10 cellular contexts compared by ENCODE assay signal in genomic region chr9:134551657-134552348, GRCh38.
A peak's percentile ranks its signal among the peaks of the same experiment; 100 is the strongest.
DNase-seq lines count a peak whose midpoint lies in the region; ATAC-seq and TF ChIP-seq lines count a peak whose summit lies in the region.
"Had no signal": no experiment of that assay in that cellular context is flagged by ENCODE, and none has a peak within 500 bp of the region (broad histone marks: within the 10 kb centered on the region; RNA-seq: fewer than 3 reads in every experiment).

No MANE protein-coding gene starts in this region.

- H2AK5ac ChIP-seq in IMR-90 (ENCODE audit: low read depth, low read length), result peak overlapping the region; percentile 88

- H3K56ac ChIP-seq in IMR-90 (ENCODE audit: extremely low read depth, insufficient read depth, low read length), result peak overlapping the region; percentile 51

- H2BK120ac ChIP-seq in IMR-90 (ENCODE audit: low read depth, low read length), result peak overlapping the region; percentile 97

- H4K91ac ChIP-seq in IMR-90 (ENCODE audit: insufficient read depth, low read depth, low read length), result peak overlapping the region; percentile 93

- WGBS in IMR-90 (ENCODE audit: extremely low coverage in 2 of 2, insufficient read length in 1 of 2), 2 experiments, result 18% methylated on average over 3 of the region's 24 CpGs; no CpG with 5 or more reads in 1 of the 2 experiments
- WGBS in body of pancreas, 2 donors, result 41 to 50% methylated on average over 19 to 24 of the region's 24 CpGs
- WGBS in right lobe of liver (ENCODE audit: insufficient coverage, low coverage, low lambda C conversion rate, missing lambda C conversion rate), result 31% methylated on average over 21 of the region's 24 CpGs

- no peaks in the 10 kb centered on the region for H3K79me1 ChIP-seq in IMR-90 (ENCODE audit: low read depth in 1 of 2, low read length in 2 of 2)

- peak; percentile 94 for DNase-seq in A673 (ENCODE audit: low spot score)
- DNase-seq in IMR-90, result peak; percentile 82
- DNase-seq in body of pancreas, result peak in 2 of 4 donors; percentile 19 to 31
- peak in 1 of 3 donors; percentile 56 for DNase-seq in right lobe of liver
- DNase-seq in central memory CD4-positive, alpha-beta T cell, result no peak
- no peak for DNase-seq in NCI-H2081 (lab: John Stamatoyannopoulos, UW)
- no peak for DNase-seq in NCI-H446 treated with DMSO at 0.1 percent for 48 hours (lab: John Stamatoyannopoulos, UW)
- no peak for DNase-seq in activated CD4-positive, CD25-positive, alpha-beta regulatory T cell (lab: John Stamatoyannopoulos, UW)
- DNase-seq: activated B cell treated with CpG ODN at 0.5 μM for 24 hours had no signal

- in situ Hi-C loops in IMR-90 (cut with MboI; ENCODE audit: low sequenced_read_pairs), result no loop called here

- H2BK5ac ChIP-seq in IMR-90 (ENCODE audit: low read depth, low read length, poor library complexity, severe bottlenecking), result peak overlapping the region; percentile 43

- H3K27me3 ChIP-seq in A673 (replicated peaks; ENCODE audit: insufficient read depth, low read depth, low read length, poor library complexity), result no peaks in the 10 kb centered on the region
- H3K27me3 ChIP-seq in IMR-90 (ENCODE audit: control insufficient read depth, insufficient read depth, low read length), result no peaks in the 10 kb centered on the region
- no peaks in the 10 kb centered on the region for H3K27me3 ChIP-seq in body of pancreas
- H3K27me3 ChIP-seq in right lobe of liver, result no peaks in the 10 kb centered on the region

- H4K20me1 ChIP-seq in IMR-90 (ENCODE audit: insufficient read depth, low read length), result no peaks in the 10 kb centered on the region; the same call in 1 of the 2 replicates

- peak overlapping the region; percentile 83; the same call in 2 of the 3 replicates for H2BK15ac ChIP-seq in IMR-90 (ENCODE audit: low read depth, low read length)

- peaks cover 11% of the 10 kb centered on the region; the same call in 1 of the 2 replicates for H3K9me1 ChIP-seq in IMR-90 (ENCODE audit: insufficient read depth, low read length)

- H3K4me2 ChIP-seq in IMR-90 (ENCODE audit: low read depth, low read length), result peak overlapping the region; percentile 55

- peak overlapping the region; percentile 34 for H4K5ac ChIP-seq in IMR-90 (ENCODE audit: low read depth, low read length)

- peak overlapping the region; percentile 93 for H3K4ac ChIP-seq in IMR-90 (ENCODE audit: low read depth, low read length)

- H4K8ac ChIP-seq in IMR-90 (ENCODE audit: low read depth in 2 of 2, low read length in 2 of 2), result peak overlapping the region; percentile 46 to 96

- H3K4me1 ChIP-seq in A673 (ENCODE audit: insufficient read depth, low read length, poor library complexity, severe bottlenecking) (peaks cover 38% of the 10 kb centered on the region), IMR-90 (ENCODE audit: control insufficient read depth, insufficient read depth, low read length) (peaks cover 32% of the 10 kb centered on the region), body of pancreas (no peaks in the 10 kb centered on the region), right lobe of liver (no peaks in the 10 kb centered on the region)

- H3K4me3 ChIP-seq in A673 (ENCODE audit: low read depth, low read length, poor library complexity, severe bottlenecking) (no peak overlapping the region), IMR-90 (ENCODE audit: insufficient read depth, low read depth, low read length) (no peak overlapping the region), body of pancreas (no peak overlapping the region), right lobe of liver (no peak overlapping the region)

- dilution Hi-C loops in IMR-90 (cut with HindIII; ENCODE audit: low sequenced_read_pairs, unreplicated experiment), result no loop called here

- H3K27ac ChIP-seq in A673 (ENCODE audit: low read depth, low read length, poor library complexity, severe bottlenecking) (peak overlapping the region; percentile 78), IMR-90 (ENCODE audit: insufficient read depth, low read length) (peak overlapping the region; percentile 2), body of pancreas (no peak overlapping the region), right lobe of liver (no peak overlapping the region)
- H3K27ac ChIP-seq: C4-2B had no signal

- H3K18ac ChIP-seq in IMR-90 (ENCODE audit: low read depth, low read length), result peak overlapping the region; percentile 82

- H2AK9ac ChIP-seq in IMR-90 (replicated peaks; ENCODE audit: low read depth, low read length, poor library complexity), result peak overlapping the region; percentile 89

- TF ChIP-seq POLR2A in IMR-90 (IDR thresholded peaks at IDR 0.05; ENCODE audit: low read depth, low read length) (no peak), body of pancreas (IDR thresholded peaks at IDR 0.05) (no peak), right lobe of liver (IDR thresholded peaks at IDR 0.05) (no peak)

- 0 out of 2 replicates have a peak overlapping the region, but pooled peaks have one; percentile 51 for H3K9ac ChIP-seq in IMR-90 (ENCODE audit: low read depth, low read length)

- peak overlapping the region; percentile 80; the same call in 1 of the 2 replicates for H3K23ac ChIP-seq in IMR-90 (ENCODE audit: low read depth, low read length)

- H3K36me3 ChIP-seq in A673 (ENCODE audit: insufficient read depth, low read length, poor library complexity, severe bottlenecking) (no peaks in the 10 kb centered on the region), IMR-90 (ENCODE audit: control insufficient read depth, insufficient read depth, low read length) (no peaks in the 10 kb centered on the region), body of pancreas (replicated peaks in 1 of 2; ENCODE audit: insufficient read depth in 1 of 2, low read depth in 2 of 2) (no peaks in the 10 kb centered on the region), right lobe of liver (no peaks in the 10 kb centered on the region)

- H3K14ac ChIP-seq in IMR-90 (replicated peaks; ENCODE audit: low read depth, low read length), result peak overlapping the region; percentile 72

- H2AFZ ChIP-seq in IMR-90 (replicated peaks; ENCODE audit: low read length, poor library complexity), result peak overlapping the region; percentile 89

- ATAC-seq in IMR-90 (ENCODE audit: low read depth) (peak; percentile 91), body of pancreas (peak; percentile 33), right lobe of liver (peak; percentile 39 to 70 (median 58))

- CTCF ChIA-PET in A673 (lab: Charles Lee), result no interaction called here
- CTCF ChIA-PET in IMR-90 (lab: Yijun Ruan, JAX), result no interaction called here

- POLR2A ChIA-PET in A673 (lab: Charles Lee; ENCODE audit: low non-redundant PET), result no interaction called here
- POLR2A ChIA-PET in IMR-90 (lab: Charles Lee; ENCODE audit: unreplicated experiment), result no interaction called here

- H3K9me3 ChIP-seq in A673 (ENCODE audit: low read depth, low read length, poor library complexity, severe bottlenecking), result no peaks in the 10 kb centered on the region
- no peaks in the 10 kb centered on the region for H3K9me3 ChIP-seq in IMR-90 (ENCODE audit: control insufficient read depth, insufficient read depth, low read length)
- H3K9me3 ChIP-seq in body of pancreas, result no peaks in the 10 kb centered on the region
- no peaks in the 10 kb centered on the region for H3K9me3 ChIP-seq in right lobe of liver

- peak overlapping the region; percentile 91 for H2BK20ac ChIP-seq in IMR-90 (ENCODE audit: low read depth, low read length)

- TF ChIP-seq CTCF in A673 (conservative IDR thresholded peaks at IDR 0.05; ENCODE audit: low read depth, low read length) (no peak), IMR-90 (conservative IDR thresholded peaks at IDR 0.05; ENCODE audit: low read depth, low read length) (no peak), body of pancreas (IDR thresholded peaks at IDR 0.05) (no peak), right lobe of liver (IDR thresholded peaks at IDR 0.05) (no peak)

- intact Hi-C loops in A673 (cut with micrococcal nuclease; ENCODE audit: unreplicated experiment) (loop anchor here (5.0 kb wide), 1 partner anchor 95 kb away; no protein-coding TSS in a partner anchor), IMR-90 (cut with micrococcal nuclease) (loop anchor here (5.0 kb wide), 1 partner anchor 90 kb away; the partner anchor contains the start of gene COL5A1), body of pancreas (cut with DNase I) (no loop called here), right lobe of liver (cut with DNase I) (no loop called here)

- BruUV-seq in A673 (replicated peaks; lab: Mats Ljungman, UMichigan), result no TSS peak
- BruUV-seq in IMR-90 (replicated peaks; lab: Mats Ljungman, UMichigan), result no TSS peak

- TF ChIP-seq RAD21 in IMR-90 (IDR thresholded peaks at IDR 0.05; ENCODE audit: low read length), result no peak; the same call in 1 of the 2 replicates

TF ChIP-seq in IMR-90, 13 proteins besides CTCF, POLR2A, EP300 and RAD21 (continues in another document):
- TF ChIP-seq FOS (IDR thresholded peaks at IDR 0.05; ENCODE audit: low read depth, low read length) (peak; percentile 20; the same call in 1 of the 2 replicates), MAZ (IDR thresholded peaks at IDR 0.05; ENCODE audit: borderline replicate concordance, low read depth, low read length) (peak; percentile 43; the same call in 1 of the 2 replicates), ELK1 (IDR thresholded peaks at IDR 0.05; ENCODE audit: borderline replicate concordance, low read depth, low read length) (no peak), MAFK (IDR thresholded peaks at IDR 0.05; ENCODE audit: low read depth, low read length) (peak; percentile 56), RCOR1 (IDR thresholded peaks at IDR 0.05; ENCODE audit: insufficient replicate concordance, low read length) (no peak), BHLHE40 (IDR thresholded peaks at IDR 0.05; ENCODE audit: low read depth, low read length) (peak; percentile 34), SMC3 (IDR thresholded peaks at IDR 0.05; ENCODE audit: low read depth, low read length) (no peak), RFX5 (IDR thresholded peaks at IDR 0.05; ENCODE audit: low read depth, low read length) (no peak), CEBPB (IDR thresholded peaks at IDR 0.05; ENCODE audit: low read depth, low read length) (no peak), CHD1 (IDR thresholded peaks at IDR 0.05; ENCODE audit: low read depth, low read length) (no peak), MXI1 (IDR thresholded peaks at IDR 0.05; ENCODE audit: borderline replicate concordance, low read depth, low read length) (no peak; the same call in 1 of the 2 replicates), NFE2L2 (IDR thresholded peaks at IDR 0.05; ENCODE audit: low read depth, low read length) (no peak)

Comparison
In these comparisons a context has a peak if more than half of its experiments do, and no peak if none do; other contexts are left out.
1. DNase-seq: peak in A673 (single experiment) and IMR-90 (single experiment); none in central memory CD4-positive, alpha-beta T cell (single experiment), NCI-H2081 (0 of 2), NCI-H446 treated with DMSO at 0.1 percent for 48 hours (single experiment) and activated CD4-positive, CD25-positive, alpha-beta regulatory T cell (0 of 4).
2. H3K27ac ChIP-seq: peak in A673 (single experiment) and IMR-90 (single experiment); none in body of pancreas (0 of 4) and right lobe of liver (0 of 3).
3. ATAC-seq: peak in every context shown above with its lines; median percentile 91 in IMR-90; 58 in right lobe of liver; 33 in body of pancreas.
4. intact Hi-C loops: an anchor here in A673 (5.0 kb wide) and IMR-90 (5.0 kb wide); none called in body of pancreas and right lobe of liver.